ENCODE assay signal across 23 cellular contexts in the genomic region with DNA sequence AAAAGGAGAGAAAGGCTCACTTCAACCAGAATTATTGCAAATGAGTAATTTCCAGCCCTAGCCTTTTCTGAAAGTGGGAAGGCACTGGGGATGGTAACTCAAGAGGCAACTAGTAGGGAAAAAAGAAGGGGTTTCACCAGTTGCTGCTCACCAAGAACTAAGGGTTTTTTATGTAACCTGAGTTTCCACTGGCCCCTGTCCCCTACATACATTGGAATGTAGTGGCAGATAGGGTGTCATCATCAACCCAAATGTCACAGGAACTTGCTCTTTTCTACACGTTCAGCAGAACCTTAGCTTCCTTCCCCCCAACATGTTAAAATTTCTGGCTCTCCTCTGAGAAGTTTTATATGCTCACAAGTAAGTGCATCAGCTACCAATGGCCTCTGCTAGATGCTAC. TPM values are rescaled to one million over a fixed set of nuclear protein-coding genes. Genes with fewer than 3 reads are reported as not detected.
"Had no signal": no experiment of that assay in that cellular context is flagged by ENCODE, and none has a peak within 500 bp of the region (broad histone marks: within the 10 kb centered on the region; RNA-seq: fewer than 3 reads in every experiment).

No MANE protein-coding gene starts in this region.

- H3K9me3 ChIP-seq: gastrocnemius medialis, mucosa of descending colon, right atrium auricular region, testis, tibial nerve, upper lobe of right lung, vagina had no signal

- ATAC-seq: esophagus mucosa; gastrocnemius medialis; mucosa of descending colon; naive thymus-derived CD8-positive, alpha-beta T cell; upper lobe of right lung had no signal

- DNase-seq: effector CD4-positive, alpha-beta T cell; gastrocnemius medialis; glutamatergic neuron; mammary epithelial cell; mucosa of descending colon; naive thymus-derived CD8-positive, alpha-beta T cell; small intestine; stimulated activated CD4-positive, alpha-beta T cell treated with anti-CD3 and anti-CD28 coated beads, Interleukin-12 subunit alpha, Interleukin-12 subunit beta, amount 100 ng/mL, for 4 hours; stimulated activated CD4-positive, alpha-beta T cell treated with anti-CD3 and anti-CD28 coated beads, Interleukin-2, amount 100 ng/mL, for 48 hours; stimulated activated naive CD4-positive, alpha-beta T cell treated with Interleukin-2 at 50 U/mL for 16 hours; testis; upper lobe of right lung had no signal

- FAIRE-seq: small intestine had no signal

- H3K4me1 Mint-ChIP-seq: naive thymus-derived CD8-positive, alpha-beta T cell; neural crest cell had no signal

- H3K4me3 ChIP-seq: coronary artery, gastrocnemius medialis, mucosa of descending colon, right atrium auricular region, testis, tibial nerve, upper lobe of right lung, vagina had no signal

- H3K27ac ChIP-seq: coronary artery, gastrocnemius medialis, right atrium auricular region, testis, tibial nerve, upper lobe of right lung, vagina had no signal

- H3K4me1 ChIP-seq: right atrium auricular region, testis, tibial nerve, upper lobe of right lung, vagina had no signal

- H3K4me3 Mint-ChIP-seq: naive thymus-derived CD8-positive, alpha-beta T cell; neural crest cell had no signal

- H3K36me3 ChIP-seq: gastrocnemius medialis, right atrium auricular region, tibial nerve, upper lobe of right lung, vagina had no signal

RNA-seq across cellular contexts. Expression of a gene that starts 38.2 kb away (rescaled TPM):
- total RNA-seq: chondrocyte; dermis microvascular lymphatic vessel endothelial cell; fibroblast of villous mesenchyme; naive thymus-derived CD8-positive, alpha-beta T cell; osteocyte; posterior vena cava; right atrium auricular region had no signal
- polyA plus RNA-seq: naive thymus-derived CD8-positive, alpha-beta T cell had no signal
